Comparison of ENCODE assay signal across 25 cellular contexts in the genomic region with DNA sequence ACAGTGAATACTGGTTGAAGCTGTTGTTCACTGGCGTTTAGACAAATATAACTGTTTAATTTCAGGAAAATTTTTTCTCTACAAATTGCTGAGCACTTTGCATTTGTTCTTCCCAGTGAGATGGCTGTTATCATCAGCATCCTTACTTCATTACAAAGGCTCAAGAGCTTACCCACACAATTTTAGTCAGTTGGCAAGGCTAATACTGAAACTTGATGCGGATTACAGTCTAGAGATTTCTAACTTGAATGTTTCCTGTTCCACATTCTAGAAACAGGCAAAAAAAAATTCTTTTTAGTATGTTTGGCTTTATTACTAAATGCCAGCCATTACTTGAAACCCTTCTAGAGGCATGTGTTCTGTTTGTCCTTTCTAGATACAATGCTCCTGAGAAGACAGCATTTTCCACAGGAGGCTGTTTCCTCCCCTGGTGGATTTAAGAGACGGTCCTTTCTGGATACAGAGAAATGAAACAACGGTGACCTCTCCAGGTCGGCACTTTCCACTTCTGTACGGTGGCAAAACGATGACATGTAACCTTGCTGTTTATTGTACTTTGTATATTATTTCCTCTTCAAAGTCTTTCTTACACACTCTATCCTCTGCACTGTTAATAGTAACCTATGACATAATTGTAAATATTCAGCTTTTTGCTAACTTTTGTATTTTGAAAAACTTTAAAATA.
DNase-seq lines count a peak whose midpoint lies in the region; ATAC-seq and TF ChIP-seq lines count a peak whose summit lies in the region.
"Had no signal": no experiment of that assay in that cellular context is flagged by ENCODE, and none has a peak within 500 bp of the region (broad histone marks: within the 10 kb centered on the region; RNA-seq: fewer than 3 reads in every experiment).

No MANE protein-coding gene starts in this region.

- H3K27ac Mint-ChIP-seq in GM23338, result peak overlapping the region; percentile 45

- H3K4me3 ChIP-seq in GM23338, result no peak overlapping the region
- no peak overlapping the region for H3K4me3 ChIP-seq in Panc1 (ENCODE audit: low read depth in 2 of 2, low read length in 2 of 2)
- H3K4me3 ChIP-seq in choroid plexus epithelial cell (ENCODE audit: low read depth, low read length), result no peak overlapping the region
- H3K4me3 ChIP-seq: BLaER1 treated with 17β-estradiol and CSF1 and Interleukin-3, amounts not matched to agents 10 nM and 100 nM; GM12878; GM23248; HAP-1; Peyer's patch had no signal

- H3K4me1 ChIP-seq in GM23338 (ENCODE audit: insufficient read depth) (no peaks in the 10 kb centered on the region), Panc1 (ENCODE audit: control insufficient read depth, insufficient read depth, low read length) (no peaks in the 10 kb centered on the region)
- H3K4me1 ChIP-seq: BLaER1 treated with 17β-estradiol and CSF1 and Interleukin-3, amounts not matched to agents 10 nM and 100 nM; HAP-1; Peyer's patch had no signal

- POLR2A ChIA-PET in Panc1 (lab: Charles Lee), result interaction anchor here (0.5 kb wide), 1 partner anchor 42 kb away, joined by 3 read pairs; no protein-coding TSS in a partner anchor

- H2AFZ ChIP-seq in GM23338, result no peak overlapping the region
- H2AFZ ChIP-seq: GM23248 had no signal

- no peak for ATAC-seq in GM23338
- ATAC-seq in Panc1, result no peak
- ATAC-seq: GM12878 had no signal

- peaks cover 5% of the 10 kb centered on the region for H3K27me3 Mint-ChIP-seq in GM23338 (ENCODE audit: insufficient read depth, low read depth, poor library complexity)
- H3K27me3 Mint-ChIP-seq: CD4-positive, alpha-beta memory T cell had no signal

- CTCF ChIA-PET in Panc1 (lab: Charles Lee), result no interaction called here

- TF ChIP-seq CTCF in GM23338 (conservative IDR thresholded peaks at IDR 0.05; ENCODE audit: low read depth in 2 of 2) (0 out of 4 replicates have a peak, but pooled peaks of 1 of the 2 experiments have one; percentile 5), Panc1 (IDR thresholded peaks at IDR 0.05) (0 out of 2 replicates have a peak, but pooled peaks have one; percentile 9), choroid plexus epithelial cell (conservative IDR thresholded peaks at IDR 0.05; ENCODE audit: low read depth, low read length) (no peak)

- no peaks in the 10 kb centered on the region for H3F3A ChIP-seq in GM23338 (replicated peaks; ENCODE audit: low read depth)

- H3K9me3 Mint-ChIP-seq in GM23338, result no peaks in the 10 kb centered on the region
- H3K9me3 Mint-ChIP-seq: CD4-positive, alpha-beta memory T cell had no signal

- peaks cover 19% of the 10 kb centered on the region; the same call in 2 of the 3 replicates for H3K4me1 Mint-ChIP-seq in GM23338

- BruUV-seq in Panc1 (replicated peaks; lab: Mats Ljungman, UMichigan), result no TSS peak

- no peak overlapping the region for H3K4me3 Mint-ChIP-seq in GM23338
- H3K4me3 Mint-ChIP-seq: CD4-positive, alpha-beta memory T cell had no signal

- H3K4me2 ChIP-seq in GM23338, result no peak overlapping the region
- H3K4me2 ChIP-seq: BLaER1 treated with 17β-estradiol and CSF1 and Interleukin-3, amounts not matched to agents 10 nM and 100 nM had no signal

- intact Hi-C loops in Panc1 (cut with micrococcal nuclease; ENCODE audit: unreplicated experiment), result no loop called here

- H3K36me3 ChIP-seq in GM23338 (ENCODE audit: insufficient read depth) (peaks cover 16% of the 10 kb centered on the region; the same call in 1 of the 2 replicates), Panc1 (ENCODE audit: control insufficient read depth, insufficient read depth, low read length) (no peaks in the 10 kb centered on the region; the same call in 1 of the 2 replicates)

- H3K9me2 ChIP-seq in GM23338 (ENCODE audit: insufficient read depth), result no peaks in the 10 kb centered on the region

- H3K27ac ChIP-seq in GM23338 (ENCODE audit: low read depth), result no peak overlapping the region
- no peak overlapping the region for H3K27ac ChIP-seq in Panc1 (ENCODE audit: low read length)
- H3K27ac ChIP-seq: BLaER1 treated with 17β-estradiol and CSF1 and Interleukin-3, amounts not matched to agents 10 nM and 100 nM; GM23248; HL-60; Peyer's patch had no signal

- peaks cover 49% of the 10 kb centered on the region for H3K36me3 Mint-ChIP-seq in GM23338 (ENCODE audit: low read depth)

- H3K27me3 ChIP-seq in GM23338 (ENCODE audit: insufficient read depth) (no peaks in the 10 kb centered on the region), Panc1 (ENCODE audit: control insufficient read depth, insufficient read depth, low read length) (no peaks in the 10 kb centered on the region)
- H3K27me3 ChIP-seq: BLaER1 treated with 17β-estradiol and CSF1 and Interleukin-3, amounts not matched to agents 10 nM and 100 nM; Peyer's patch had no signal

- in situ Hi-C loops in Panc1 (cut with HindIII; ENCODE audit: low pct_unique_long_range_greater_than_20kb, low sequenced_read_pairs), result no loop called here

- H4K20me1 ChIP-seq in GM23338 (replicated peaks; ENCODE audit: insufficient read depth), result no peaks in the 10 kb centered on the region
- H4K20me1 ChIP-seq: BLaER1 treated with 17β-estradiol and CSF1 and Interleukin-3, amounts not matched to agents 10 nM and 100 nM had no signal

- no peaks in the 10 kb centered on the region for H3K9me3 ChIP-seq in Panc1 (ENCODE audit: control insufficient read depth, insufficient read depth, low read depth, low read length)
- H3K9me3 ChIP-seq: BLaER1 treated with 17β-estradiol and CSF1 and Interleukin-3, amounts not matched to agents 10 nM and 100 nM; HAP-1; Peyer's patch had no signal

- DNase-seq in GM23338 (ENCODE audit: low spot score) (no peak), Panc1 (ENCODE audit: low read depth, low spot score) (no peak), choroid plexus epithelial cell (ENCODE audit: low read depth) (peak; percentile 22), lung microvascular endothelial cell (ENCODE audit: low read depth in 2 of 2) (peak; percentile 64 to 89), COLO668 (lab: John Stamatoyannopoulos, UW; ENCODE audit: unreplicated experiment) (no peak), NCI-H146 treated with DMSO at 0.1 percent for 48 hours (lab: John Stamatoyannopoulos, UW; ENCODE audit: unreplicated experiment) (no peak), NCI-H524 (lab: John Stamatoyannopoulos, UW) (no peak)
- DNase-seq: ACHN; CD4-positive, alpha-beta memory T cell; DND-41; GM23248; KBM-7; MM.1S; NCI-H1092; NCI-H1436; NCI-H1930; NCI-H2227 treated with DMSO at 0.1 percent for 48 hours; NCI-H510A treated with DMSO at 0.1 percent for 48 hours; NCI-H774; NK-92 treated with Interleukin-12 subunit alpha and Interleukin-12 subunit beta, amount 100 ng/mL, for 24 hours; Peyer's patch had no signal

- no peaks in the 10 kb centered on the region for H3K79me2 ChIP-seq in GM23338 (replicated peaks; ENCODE audit: insufficient read depth)

TF ChIP-seq in GM23338, 12 proteins besides CTCF, POLR2A, EP300 and RAD21:
- no peak for TF ChIP-seq ZNF331 (CRISPR knock-in tag; IDR thresholded peaks at IDR 0.05; ENCODE audit: low read depth)
- TF ChIP-seq EZH2phosphoT487 (IDR thresholded peaks at IDR 0.05; ENCODE audit: unreplicated experiment), result no peak

Comparison
In these comparisons a context has a peak if more than half of its experiments do, and no peak if none do; other contexts are left out.
1. DNase-seq: peak in choroid plexus epithelial cell (single experiment) and lung microvascular endothelial cell (2 of 2); none in GM23338 (single experiment), Panc1 (single experiment), COLO668 (single experiment), NCI-H146 treated with DMSO at 0.1 percent for 48 hours (single experiment) and NCI-H524 (0 of 2).